ENCODE assay signal across 8 cellular contexts in the genomic region with DNA sequence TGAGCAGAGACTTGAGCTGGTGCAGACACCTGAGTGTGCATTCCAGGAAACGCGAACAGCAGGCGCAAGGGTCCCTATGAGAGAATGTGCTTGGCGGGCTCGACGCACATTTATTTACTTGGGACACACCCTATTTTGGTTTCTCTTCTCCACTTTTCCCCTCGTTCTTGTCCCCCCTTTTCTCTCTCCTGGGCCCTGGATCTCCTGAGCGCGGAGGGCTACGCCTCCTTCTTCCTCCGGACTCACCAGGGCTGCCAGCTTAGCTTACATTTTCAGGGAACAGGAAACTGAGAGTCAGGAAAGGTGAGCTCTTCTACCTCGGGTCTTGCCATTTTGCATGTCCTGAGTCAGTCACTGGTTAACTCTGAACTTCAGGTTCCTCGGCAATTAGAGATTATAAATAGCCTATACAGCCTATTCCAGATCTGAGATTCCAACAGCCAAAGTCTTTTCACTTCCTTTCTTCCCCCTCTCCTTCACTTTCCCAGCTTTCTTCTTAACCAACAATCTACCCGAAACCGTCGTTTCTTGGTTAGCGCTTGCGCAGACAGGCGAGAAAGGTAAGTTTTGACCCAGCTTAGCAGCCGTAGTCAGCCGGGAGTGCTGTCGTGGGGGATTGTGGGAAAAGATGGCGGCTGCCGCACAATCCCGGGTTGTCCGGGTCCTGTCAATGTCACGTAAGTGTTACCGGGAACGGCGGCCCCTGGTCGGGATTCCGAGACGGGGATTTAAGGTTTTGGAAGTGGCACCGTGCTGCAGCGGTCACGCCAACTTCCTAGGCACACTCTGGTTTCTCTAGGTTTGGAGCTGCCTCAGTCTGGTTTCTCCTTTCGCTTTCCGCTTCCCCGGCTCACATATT. TPM values are rescaled to one million over a fixed set of nuclear protein-coding genes. Genes with fewer than 3 reads are reported as not detected.
A peak's percentile ranks its signal among the peaks of the same experiment; 100 is the strongest.
DNase-seq lines count a peak whose midpoint lies in the region; ATAC-seq and TF ChIP-seq lines count a peak whose summit lies in the region.

AKAP3 (minus strand) TSS at position 553 of the 859 bp plus-strand sequence. CDS start 10,855 bp downstream, outside the sequence.
NDUFA9 (plus strand) TSS at position 616 of the 859 bp plus-strand sequence; CDS start at position 629, 13 bp downstream.

- peaks cover 12% of the 10 kb centered on the region for H3K4me1 ChIP-seq in colonic mucosa

- peak; percentile 87 for ATAC-seq in HG03342 (IDR thresholded peaks at IDR 0.05; ENCODE audit: unreplicated experiment)

- H3K36me3 ChIP-seq in colonic mucosa: no peaks in the 10 kb centered on the region

- H3K9me3 ChIP-seq in colonic mucosa: no peaks in the 10 kb centered on the region

- no peaks in the 10 kb centered on the region for H3K27me3 ChIP-seq in colonic mucosa
- no peaks in the 10 kb centered on the region for H3K27me3 ChIP-seq in layer of hippocampus (ENCODE audit: control insufficient read depth, insufficient read depth, low read length)

- peak; percentile 57 for DNase-seq in AG09309 (ENCODE audit: low read depth)
- peak; percentile 70 for DNase-seq in NCI-H446 treated with DMSO at 0.1 percent for 48 hours (lab: John Stamatoyannopoulos, UW)
- DNase-seq in activated CD4-positive, alpha-beta T cell treated with anti-CD3 and anti-CD28 coated beads for 4 hours: peak; percentile 71 to 74
- DNase-seq in colonic mucosa: peak; percentile 91
- DNase-seq in stimulated activated CD4-positive, alpha-beta T cell treated with anti-CD3 and anti-CD28 coated beads, Interleukin-1b, Interleukin-23, amount 100 ng/mL, for 24 hours (ENCODE audit: low read depth in 4 of 4, low spot score in 1 of 4): peak; percentile 47 to 69 (median 59)

- intact Hi-C loops in colonic mucosa (cut with DNase I): no loop called here

- H3K4me3 ChIP-seq in AG09309 (ENCODE audit: control insufficient read depth, low read depth, low read length) (peak within 1 kb of the TSS; percentile 66), colonic mucosa (peak within 1 kb of the TSS; percentile 75)

- in situ Hi-C loops in GM18951 (cut with MboI; ENCODE audit: low sequenced_read_pairs, unreplicated experiment): no loop called here

- H3K27ac ChIP-seq in colonic mucosa (peak within 1 kb of the TSS; percentile 88), layer of hippocampus (ENCODE audit: low read depth, low read length) (peak within 1 kb of the TSS; percentile 77)

- peak; percentile 90 for TF ChIP-seq POLR2A in GM18951 (IDR thresholded peaks at IDR 0.05; ENCODE audit: extremely low read depth, insufficient read depth, insufficient read length)

- H3K9ac ChIP-seq in colonic mucosa (ENCODE audit: low read depth in 2 of 2, low read length in 2 of 2): peak within 1 kb of the TSS; percentile 87 to 97

- no peak for TF ChIP-seq CTCF in AG09309 (IDR thresholded peaks at IDR 0.05; ENCODE audit: control insufficient read depth, insufficient read depth, low read depth, low read length, missing control alignments)
- no peak for TF ChIP-seq CTCF in colonic mucosa (IDR thresholded peaks at IDR 0.05)

RNA-seq across cellular contexts. Expression of gene AKAP3, which starts in this region (rescaled TPM):
- 1 to 10 TPM; 2.0 to 3.3 TPM for total RNA-seq in colonic mucosa

RNA-seq across cellular contexts. Expression of gene NDUFA9, which starts in this region (rescaled TPM):
- total RNA-seq in colonic mucosa: 100 to 1,000 TPM; 184 to 225 TPM

Comparison
In these comparisons a context has a peak if more than half of its experiments do, and no peak if none do; other contexts are left out.
1. Peak in every context shown above with its lines: DNase-seq, ATAC-seq, H3K4me3 ChIP-seq and H3K27ac ChIP-seq.